ENCODE assay signal across 29 cellular contexts in the genomic region with DNA sequence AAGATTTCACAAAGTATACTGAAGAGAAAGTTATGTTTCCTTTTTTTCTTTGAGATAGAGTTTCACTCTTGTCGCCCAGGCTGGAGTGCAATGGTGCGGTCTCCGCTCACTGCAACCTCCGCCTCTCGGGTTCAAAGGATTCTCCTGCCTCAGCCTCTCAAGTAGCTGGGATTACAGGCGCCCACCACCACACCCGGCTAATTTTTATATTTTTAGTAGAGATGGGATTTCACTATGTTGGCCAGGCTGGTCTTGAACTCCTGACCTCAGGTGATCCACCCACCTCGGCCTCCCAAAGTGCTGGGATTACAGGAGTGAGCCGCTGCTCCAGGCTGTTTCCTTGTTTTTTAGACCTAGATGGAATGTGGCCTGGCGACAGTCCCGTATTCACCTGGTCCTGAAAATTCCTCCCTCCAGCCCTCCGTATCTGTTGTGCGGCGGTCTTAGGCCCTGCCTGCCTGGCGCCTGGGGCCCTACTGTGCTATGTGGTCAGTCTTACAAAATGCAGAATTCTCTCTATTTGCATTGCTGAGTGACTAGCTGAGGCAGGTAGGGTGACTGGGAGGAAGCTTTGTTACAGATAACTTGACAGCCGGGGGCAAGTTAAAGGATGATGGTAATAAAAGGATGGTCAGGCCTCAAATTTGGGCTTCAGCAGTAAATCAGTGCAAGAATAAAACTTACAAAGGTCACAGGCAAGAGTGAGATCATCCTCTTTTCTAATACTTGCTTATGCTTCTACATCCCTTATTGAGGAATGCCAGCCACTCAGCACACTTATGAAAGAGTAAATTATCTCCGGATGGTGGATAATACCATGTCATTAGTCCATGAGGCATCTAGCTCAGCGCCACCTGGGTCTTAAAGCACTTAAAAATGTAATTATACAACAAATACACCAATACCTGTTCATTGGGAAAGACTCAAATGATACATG. TPM values are rescaled to one million over a fixed set of nuclear protein-coding genes. Genes with fewer than 3 reads are reported as not detected.
DNase-seq lines count a peak whose midpoint lies in the region; ATAC-seq, FAIRE-seq and TF ChIP-seq lines count a peak whose summit lies in the region.
"Had no signal": no experiment of that assay in that cellular context is flagged by ENCODE, and none has a peak within 500 bp of the region (broad histone marks: within the 10 kb centered on the region; RNA-seq: fewer than 3 reads in every experiment).

No MANE protein-coding gene starts in this region.

- no peak for TF ChIP-seq CTCF in H1 (IDR thresholded peaks at IDR 0.05; ENCODE audit: control extremely low read depth in 1 of 3, insufficient read depth in 1 of 3, low read depth in 1 of 3, low read length in 3 of 3)

- H3K4me1 ChIP-seq in HUES48 (ENCODE audit: control insufficient read depth, insufficient read depth, low read length) (peaks cover 11% of the 10 kb centered on the region), H1 (replicated peaks in 1 of 4; ENCODE audit: control insufficient read depth in 3 of 4, insufficient read depth in 4 of 4, low read length in 3 of 4) (peaks cover 0 to 3% (median under 1%) of the 10 kb centered on the region in 4 experiments; a peak in 4 of 7 replicates)
- H3K4me1 ChIP-seq: adrenal gland, breast epithelium, upper lobe of left lung had no signal

- H3K4me3 Mint-ChIP-seq in T-cell: no peak overlapping the region
- H3K4me3 Mint-ChIP-seq: CD8-positive, alpha-beta memory T cell; naive thymus-derived CD8-positive, alpha-beta T cell had no signal

- no peak overlapping the region; the same call in 1 of the 2 replicates for H2BK5ac ChIP-seq in H1 (ENCODE audit: low read depth, low read length)

- no peak overlapping the region; the same call in 1 of the 2 replicates for H2BK20ac ChIP-seq in H1 (ENCODE audit: low read length)

- no peak overlapping the region for H2BK12ac ChIP-seq in H1 (ENCODE audit: low read depth, low read length)

- 42% methylated on average over 18 of the region's 18 CpGs; no CpG with 5 or more reads in 1 of the 2 experiments for WGBS in H1 (ENCODE audit: extremely low coverage in 1 of 2, insufficient coverage in 1 of 2, insufficient read length in 1 of 2, insufficient replicate concordance in 2 of 2, low coverage in 1 of 2, low lambda C conversion rate in 2 of 2, missing lambda C conversion rate in 1 of 2), 2 experiments

- H2BK15ac ChIP-seq in H1 (ENCODE audit: low read length): no peak overlapping the region

- H3K36me3 Mint-ChIP-seq in T-cell: peaks cover 12% of the 10 kb centered on the region

- 0 out of 2 replicates have a peak overlapping the region, but pooled peaks have one; percentile 20 for H3K18ac ChIP-seq in H1 (ENCODE audit: extremely low read depth, low read length)

- CTCF ChIA-PET in H1 (lab: Charles Lee; ENCODE audit: partially characterized antibody): interaction anchor here (0.8 to 3.4 kb wide), 5 partner anchors 10 to 324 kb away, joined by 3 to 14 read pairs (median 5); no protein-coding TSS in a partner anchor
- CTCF ChIA-PET in T-cell (lab: Charles Lee): interaction anchor here in 1 of 2 donors (0.6 to 1.3 kb wide), 2 partner anchors 239 to 477 kb away, joined by 3 to 7 read pairs; no protein-coding TSS in a partner anchor

- TF ChIP-seq POLR2A in H1 (IDR thresholded peaks at IDR 0.05; ENCODE audit: control extremely low read depth in 1 of 2, low read depth in 2 of 2, low read length in 2 of 2): no peak

- no peaks in the 10 kb centered on the region for H3K27me3 ChIP-seq in HUES48 (ENCODE audit: control insufficient read depth, insufficient read depth, low read length)
- no peaks in the 10 kb centered on the region for H3K27me3 ChIP-seq in H1 (replicated peaks in 1 of 4; ENCODE audit: control insufficient read depth in 3 of 4, extremely low read depth in 1 of 4, insufficient read depth in 3 of 4, low read length in 3 of 4)
- H3K27me3 ChIP-seq: adrenal gland, breast epithelium, MG63, upper lobe of left lung had no signal

- POLR2A ChIA-PET in H1 (lab: Charles Lee; ENCODE audit: partially characterized antibody): interaction anchor here (1.0 to 1.1 kb wide), 3 partner anchors 11 to 28 kb away, joined by 3 to 4 read pairs (median 3); no protein-coding TSS in a partner anchor
- POLR2A ChIA-PET in T-cell (lab: Charles Lee): no interaction called here

- H3K4me3 ChIP-seq in HUES48 (ENCODE audit: low read depth, low read length): peak overlapping the region; percentile 32; the same call in 1 of the 2 replicates
- H3K4me3 ChIP-seq in H1 (ENCODE audit: extremely low read depth in 1 of 4, insufficient read depth in 2 of 4, low read depth in 3 of 4, low read length in 4 of 4): no peak overlapping the region
- H3K4me3 ChIP-seq: adrenal gland, breast epithelium, MG63, skin epidermis, upper lobe of left lung had no signal

- H3K9ac ChIP-seq in HUES48 (ENCODE audit: low read depth, low read length) (no peak overlapping the region; the same call in 1 of the 2 replicates), H1 (replicated peaks in 1 of 4; ENCODE audit: extremely low read depth in 1 of 4, low read depth in 3 of 4, low read length in 3 of 4) (no peak overlapping the region)

- no peak overlapping the region for H2BK120ac ChIP-seq in H1 (replicated peaks; ENCODE audit: low read depth, low read length)

- H3K56ac ChIP-seq in H1 (replicated peaks; ENCODE audit: insufficient read length, low read depth, low read length): peak overlapping the region; percentile 26

- H4K5ac ChIP-seq in H1 (ENCODE audit: insufficient read length, low read depth, low read length): peak overlapping the region; percentile 86

- H3K36me3 ChIP-seq in HUES48 (ENCODE audit: control insufficient read depth, insufficient read depth, low read length) (peaks cover 5% of the 10 kb centered on the region; the same call in 1 of the 2 replicates), H1 (ENCODE audit: control insufficient read depth in 2 of 4, insufficient read depth in 4 of 4, low read length in 3 of 4) (peaks cover 0 to 11% (median 1%) of the 10 kb centered on the region in 4 experiments; a peak in 2 of 8 replicates)
- H3K36me3 ChIP-seq: adrenal gland, breast epithelium had no signal

- no peak overlapping the region for H4K91ac ChIP-seq in H1 (replicated peaks; ENCODE audit: insufficient read length, low read length)

- ATAC-seq in HG02981 (IDR thresholded peaks at IDR 0.05; ENCODE audit: unreplicated experiment): no peak
- no peak for ATAC-seq in HG02970 (IDR thresholded peaks at IDR 0.05; ENCODE audit: low FRiP score, unreplicated experiment)
- ATAC-seq in T-cell (replicated peaks in 1 of 4): no peak
- ATAC-seq: left lobe of liver; naive thymus-derived CD8-positive, alpha-beta T cell had no signal

- H3K27ac Mint-ChIP-seq in T-cell: no peak overlapping the region

- H3K79me2 ChIP-seq in H1 (ENCODE audit: control insufficient read depth in 1 of 2, insufficient read depth in 2 of 2, low read length in 2 of 2): no peaks in the 10 kb centered on the region

- TF ChIP-seq RAD21 in H1 (IDR thresholded peaks at IDR 0.05 in 1 of 2, conservative IDR thresholded peaks at IDR 0.05 in 1 of 2; ENCODE audit: low read depth in 2 of 2, low read length in 2 of 2): peak; percentile 5 to 33; a peak in 2 of 4 replicates

- H3K27ac ChIP-seq in HUES48 (ENCODE audit: low read depth, low read length) (peak overlapping the region; percentile 74), H1 (ENCODE audit: low read depth, low read length) (no peak overlapping the region)
- H3K27ac ChIP-seq: adrenal gland, skin epidermis, upper lobe of left lung had no signal

- H3K23me2 ChIP-seq in H1 (ENCODE audit: low read depth, low read length): peaks cover 7% of the 10 kb centered on the region; the same call in 1 of the 2 replicates

- no peaks in the 10 kb centered on the region for H3K27me3 Mint-ChIP-seq in T-cell
- H3K27me3 Mint-ChIP-seq: CD8-positive, alpha-beta memory T cell; naive thymus-derived CD8-positive, alpha-beta T cell had no signal

- H3K9me3 ChIP-seq in HUES48 (ENCODE audit: control insufficient read depth, insufficient read depth, low read length): no peaks in the 10 kb centered on the region
- no peaks in the 10 kb centered on the region for H3K9me3 ChIP-seq in H1 (ENCODE audit: insufficient read depth in 2 of 2, low read depth in 1 of 2, low read length in 1 of 2)
- H3K9me3 ChIP-seq: adrenal gland, breast epithelium, MG63, upper lobe of left lung had no signal

- H2AFZ ChIP-seq in H1 (ENCODE audit: low read length): no peak overlapping the region

- H2AK5ac ChIP-seq in H1 (ENCODE audit: low read depth, low read length): no peak overlapping the region

- DNase-seq in ELF-1 (ENCODE audit: low read depth, low spot score) (peak; percentile 99), H1 (ENCODE audit: low read depth in 1 of 2, low spot score in 2 of 2) (peak; percentile 80 to 90), islet precursor cell (peak; percentile 99), HuH-7.5 (ENCODE audit: low spot score) (no peak), T-cell (no peak)
- DNase-seq: activated CD8-positive, alpha-beta memory T cell treated with anti-CD3 and anti-CD28 coated beads for 24 hours; activated naive CD4-positive, alpha-beta T cell; activated T-cell treated with anti-CD3 and anti-CD28 coated beads, Interleukin-2, amount 50 U/mL, for 48 hours; adrenal gland; CD8-positive, alpha-beta memory T cell; DMS53; effector memory CD4-positive, alpha-beta T cell; HCEC 1CT; KBM-7; MG63; naive thymus-derived CD8-positive, alpha-beta T cell; NCI-H146; NCI-H2171; NCI-H526; upper lobe of left lung had no signal

- no peak overlapping the region for H3K4ac ChIP-seq in H1 (replicated peaks; ENCODE audit: insufficient read length, low read depth, low read length)

- peak; percentile 90 for FAIRE-seq in H1 (lab: Jason Lieb, UNC)
- FAIRE-seq: colon, TTC549 had no signal

- no peaks in the 10 kb centered on the region for H3K4me1 Mint-ChIP-seq in T-cell

- H3K4me2 ChIP-seq in H1 (ENCODE audit: insufficient read depth in 1 of 2, low read depth in 2 of 2, low read length in 2 of 2): peak overlapping the region; percentile 12 to 41; a peak in 2 of 4 replicates

- H3K9me3 Mint-ChIP-seq in T-cell: no peaks in the 10 kb centered on the region

- no peak overlapping the region for H4K8ac ChIP-seq in H1 (ENCODE audit: extremely low read depth, insufficient read depth, low read length)

- no peak overlapping the region for H3K23ac ChIP-seq in H1 (ENCODE audit: insufficient read length)

- TF ChIP-seq EP300 in H1 (IDR thresholded peaks at IDR 0.05; ENCODE audit: borderline replicate concordance in 1 of 2, low read depth in 2 of 2, low read length in 2 of 2): no peak; a peak in 1 of 3 replicates

- no peaks in the 10 kb centered on the region for H3K79me1 ChIP-seq in H1 (ENCODE audit: low read depth, low read length)

- H4K20me1 ChIP-seq in H1 (replicated peaks in 1 of 2; ENCODE audit: control insufficient read depth in 1 of 2, insufficient read depth in 2 of 2, low read length in 2 of 2): peaks cover 0 to 6% of the 10 kb centered on the region in 2 experiments

- H3K14ac ChIP-seq in H1 (ENCODE audit: insufficient read length): no peak overlapping the region

RNA-seq across cellular contexts. Expression of gene PARK7, which starts 30.3 kb away (rescaled TPM):
- total RNA-seq in H1 (2021; fragmentation: NEBNext Ultra II Directional; extraction: Animal tissue kit (Norgen Biotek cat#: 25700)): 377 and 383 TPM in 2 replicates
- 146 and 206 TPM in 2 replicates for polyA plus RNA-seq in H1 (2011; rRNA removed)
- 309 TPM for polyA plus RNA-seq in H1 (2011; cell fraction: cytosol; rRNA removed)
- polyA plus RNA-seq in H1 (2011; cell fraction: nucleus; rRNA removed): 64.1 TPM
- polyA plus RNA-seq in H1 (2012, experiment 1 of 2): 445 to 532 TPM (median 477 TPM) in 4 replicates
- polyA plus RNA-seq in H1 (2012, experiment 2 of 2): 132 TPM
- 265 TPM for polyA plus RNA-seq in H1 (2013, experiment 1 of 2)
- polyA plus RNA-seq in H1 (2013, experiment 2 of 2): 265 TPM
- polyA minus RNA-seq in H1 (2011; rRNA and poly(A)+ RNA removed): 67.8 and 86.5 TPM in 2 replicates
- polyA minus RNA-seq in H1 (2011; cell fraction: cytosol; rRNA and poly(A)+ RNA removed): 67.4 TPM
- 45.1 TPM for polyA minus RNA-seq in H1 (2011; cell fraction: nucleus; rRNA and poly(A)+ RNA removed)
- 100 to 1,000 TPM; 103 to 125 (median 116) TPM for total RNA-seq in T-cell

RNA-seq across cellular contexts. Expression of gene ERRFI1, which starts 34.3 kb away (rescaled TPM):
- 46.1 TPM in 2 replicates for total RNA-seq in H1 (2021; fragmentation: NEBNext Ultra II Directional; extraction: Animal tissue kit (Norgen Biotek cat#: 25700))
- 18.2 and 23.4 TPM in 2 replicates for polyA plus RNA-seq in H1 (2011; rRNA removed)
- polyA plus RNA-seq in H1 (2011; cell fraction: cytosol; rRNA removed): 20.6 TPM
- 12.9 TPM for polyA plus RNA-seq in H1 (2011; cell fraction: nucleus; rRNA removed)
- polyA plus RNA-seq in H1 (2012, experiment 1 of 2): 18.2 to 29.2 TPM (median 23.7 TPM) in 4 replicates
- 6.5 TPM for polyA plus RNA-seq in H1 (2012, experiment 2 of 2)
- polyA plus RNA-seq in H1 (2013, experiment 1 of 2): 43.2 TPM
- 43.3 TPM for polyA plus RNA-seq in H1 (2013, experiment 2 of 2)
- 17.3 and 18.7 TPM in 2 replicates for polyA minus RNA-seq in H1 (2011; rRNA and poly(A)+ RNA removed)
- polyA minus RNA-seq in H1 (2011; cell fraction: cytosol; rRNA and poly(A)+ RNA removed): 9.9 TPM
- 16.3 TPM for polyA minus RNA-seq in H1 (2011; cell fraction: nucleus; rRNA and poly(A)+ RNA removed)
- 1 to 10 TPM; 1.5 to 3.8 (median 2.2) TPM for total RNA-seq in T-cell

RNA-seq across cellular contexts. Expression of gene TNFRSF9, which starts 51.1 kb away (rescaled TPM):
- total RNA-seq in H1 (2021; fragmentation: NEBNext Ultra II Directional; extraction: Animal tissue kit (Norgen Biotek cat#: 25700)): not detected in 2 replicates
- polyA plus RNA-seq in H1 (2011; rRNA removed): not detected in 2 replicates
- polyA plus RNA-seq in H1 (2011; cell fraction: cytosol; rRNA removed): not detected
- not detected for polyA plus RNA-seq in H1 (2011; cell fraction: nucleus; rRNA removed)
- 0.03 TPM in 1 of 4 replicates, not detected in the others for polyA plus RNA-seq in H1 (2012, experiment 1 of 2)
- not detected for polyA plus RNA-seq in H1 (2012, experiment 2 of 2)
- polyA plus RNA-seq in H1 (2013, experiment 1 of 2): not detected
- 0.02 TPM for polyA plus RNA-seq in H1 (2013, experiment 2 of 2)
- polyA minus RNA-seq in H1 (2011; rRNA and poly(A)+ RNA removed): not detected in 2 replicates
- not detected for polyA minus RNA-seq in H1 (2011; cell fraction: cytosol; rRNA and poly(A)+ RNA removed)
- polyA minus RNA-seq in H1 (2011; cell fraction: nucleus; rRNA and poly(A)+ RNA removed): not detected
- total RNA-seq in T-cell: 1 to 10 TPM in 1 of 5 donors, under 1 TPM in 4; 0.59 to 4.3 (median 0.88) TPM
- total RNA-seq: SK-MEL-5 had no signal

Comparison
In these comparisons a context has a peak if more than half of its experiments do, and no peak if none do; other contexts are left out.
1. DNase-seq: peak in ELF-1 (single experiment), H1 (2 of 2) and islet precursor cell (single experiment); none in HuH-7.5 (single experiment) and T-cell (0 of 34).